In genomic region chr1:28273216-28273860, GRCh38 we compare ENCODE assay signal across 17 cellular contexts. TPM values are rescaled to one million over a fixed set of nuclear protein-coding genes. Genes with fewer than 3 reads are reported as not detected.
DNase-seq lines count a peak whose midpoint lies in the region; ATAC-seq and TF ChIP-seq lines count a peak whose summit lies in the region.
"Had no signal": no experiment of that assay in that cellular context is flagged by ENCODE, and none has a peak within 500 bp of the region (broad histone marks: within the 10 kb centered on the region; RNA-seq: fewer than 3 reads in every experiment).

No MANE protein-coding gene starts in this region.

- CTCF ChIA-PET in RWPE1 (lab: Yijun Ruan, JAX) = no interaction called here

- H3K4me3 ChIP-seq in effector memory CD4-positive, alpha-beta T cell (ENCODE audit: insufficient read depth, low read depth, low read length, poor library complexity, severe bottlenecking) = no peak overlapping the region
- H3K4me3 ChIP-seq: A549, Peyer's patch had no signal

- no peaks in the 10 kb centered on the region for H3K27me3 Mint-ChIP-seq in osteocyte (ENCODE audit: unreplicated experiment)

- no peaks in the 10 kb centered on the region for H3K27me3 ChIP-seq in effector memory CD4-positive, alpha-beta T cell (replicated peaks; ENCODE audit: control insufficient read depth, insufficient read depth, low read length, poor library complexity, severe bottlenecking)
- H3K27me3 ChIP-seq: Peyer's patch had no signal

- H3K4me1 ChIP-seq in effector memory CD4-positive, alpha-beta T cell (ENCODE audit: control insufficient read depth, insufficient read depth, low read length, poor library complexity, severe bottlenecking) = no peaks in the 10 kb centered on the region
- H3K4me1 ChIP-seq: Peyer's patch had no signal

- H3K4me1 Mint-ChIP-seq in osteocyte (ENCODE audit: unreplicated experiment) = no peaks in the 10 kb centered on the region

- no peak for ATAC-seq in GM18502 (IDR thresholded peaks at IDR 0.05; ENCODE audit: poor library complexity, unreplicated experiment)

- H3K9me3 Mint-ChIP-seq in osteocyte (ENCODE audit: unreplicated experiment) = no peaks in the 10 kb centered on the region

- POLR2A ChIA-PET in RWPE1 (lab: Yijun Ruan, JAX; ENCODE audit: low non-redundant PET) = no interaction called here

- H3K27ac ChIP-seq in RWPE1 = peak overlapping the region; percentile 28
- no peak overlapping the region for H3K27ac ChIP-seq in effector memory CD4-positive, alpha-beta T cell (ENCODE audit: insufficient read depth, low read length, poor library complexity, severe bottlenecking)
- H3K27ac ChIP-seq: A549, C4-2B, Peyer's patch had no signal

- no peak overlapping the region for H3K4me3 Mint-ChIP-seq in osteocyte (ENCODE audit: unreplicated experiment)

- TF ChIP-seq CTCF in RWPE1 (conservative IDR thresholded peaks at IDR 0.05; ENCODE audit: low read depth) = no peak
- TF ChIP-seq CTCF in osteocyte (IDR thresholded peaks at IDR 0.05) = no peak

- H3K36me3 Mint-ChIP-seq in osteocyte (ENCODE audit: unreplicated experiment) = peaks cover 39% of the 10 kb centered on the region

- DNase-seq in EH (ENCODE audit: low read depth) = peak; percentile 39
- DNase-seq in HT1080 (ENCODE audit: low read depth) = peak; percentile 65
- DNase-seq in RWPE1 (ENCODE audit: low spot score) = no peak
- DNase-seq in islet precursor cell = peak; percentile 84
- DNase-seq in effector memory CD4-positive, alpha-beta T cell = no peak
- DNase-seq in NCI-H1694 (lab: John Stamatoyannopoulos, UW) = no peak
- no peak for DNase-seq in osteocyte (ENCODE audit: extremely low spot score, unreplicated experiment)
- DNase-seq: DMS 273 treated with DMSO at 0.1 percent for 48 hours, GOT3, NCI-H1436, NCI-H2081 treated with DMSO at 0.1 percent for 48 hours, NCI-H510A treated with DMSO at 0.1 percent for 48 hours, Peyer's patch, SHP77 treated with DMSO at 0.1 percent for 48 hours had no signal

- H3K27ac Mint-ChIP-seq in osteocyte (ENCODE audit: unreplicated experiment) = no peak overlapping the region

- no peaks in the 10 kb centered on the region for H3K9me3 ChIP-seq in effector memory CD4-positive, alpha-beta T cell (ENCODE audit: control insufficient read depth, low read length)
- H3K9me3 ChIP-seq: A549, Peyer's patch had no signal

- peaks cover 25% of the 10 kb centered on the region for H3K36me3 ChIP-seq in effector memory CD4-positive, alpha-beta T cell (ENCODE audit: control insufficient read depth, insufficient read depth, low read length)

RNA-seq across cellular contexts. Expression of gene SESN2, which starts 14.0 kb away (rescaled TPM):
- total RNA-seq in HT1080 (2014; rRNA removed; shearing (Covaris generic)) = 20.7 and 24.6 TPM in 2 replicates
- 35.2 and 35.5 TPM in 2 replicates for polyA plus RNA-seq in HT1080 (2015; cell fraction: cytosol; rRNA removed)
- 46.1 and 54.5 TPM in 2 replicates for polyA plus RNA-seq in HT1080 (2015; cell fraction: nucleus; rRNA removed)
- total RNA-seq in osteocyte = 31.8 and 32.1 TPM in 2 replicates

RNA-seq across cellular contexts. Expression of gene ATP5IF1, which starts 37.4 kb away (rescaled TPM):
- total RNA-seq in HT1080 (2014; rRNA removed; shearing (Covaris generic)) = 171 and 197 TPM in 2 replicates
- polyA plus RNA-seq in HT1080 (2015; cell fraction: cytosol; rRNA removed) = 182 and 237 TPM in 2 replicates
- 73.9 and 87.3 TPM in 2 replicates for polyA plus RNA-seq in HT1080 (2015; cell fraction: nucleus; rRNA removed)
- 112 and 113 TPM in 2 replicates for total RNA-seq in osteocyte

RNA-seq across cellular contexts. Expression of gene DNAJC8, which starts 40.5 kb away (rescaled TPM):
- 82.0 and 85.2 TPM in 2 replicates for total RNA-seq in HT1080 (2014; rRNA removed; shearing (Covaris generic))
- polyA plus RNA-seq in HT1080 (2015; cell fraction: cytosol; rRNA removed) = 81.9 and 82.4 TPM in 2 replicates
- polyA plus RNA-seq in HT1080 (2015; cell fraction: nucleus; rRNA removed) = 68.3 and 68.4 TPM in 2 replicates
- total RNA-seq in osteocyte = 92.2 and 93.0 TPM in 2 replicates

RNA-seq across cellular contexts. Expression of gene MED18, which starts 55.5 kb away (rescaled TPM):
- total RNA-seq in HT1080 (2014; rRNA removed; shearing (Covaris generic)) = 16.6 and 19.3 TPM in 2 replicates
- polyA plus RNA-seq in HT1080 (2015; cell fraction: cytosol; rRNA removed) = 12.2 and 13.5 TPM in 2 replicates
- 12.5 and 14.4 TPM in 2 replicates for polyA plus RNA-seq in HT1080 (2015; cell fraction: nucleus; rRNA removed)
- total RNA-seq in osteocyte = 13.8 and 16.5 TPM in 2 replicates

Comparison
In these comparisons a context has a peak if more than half of its experiments do, and no peak if none do; other contexts are left out.
1. DNase-seq: peak in EH (single experiment), HT1080 (single experiment) and islet precursor cell (single experiment); none in RWPE1 (single experiment), effector memory CD4-positive, alpha-beta T cell (0 of 3), NCI-H1694 (single experiment) and osteocyte (single experiment).